ENCODE assay signal across 8 cellular contexts in genomic region chr1:201982923-201983805, GRCh38. TPM values are rescaled to one million over a fixed set of nuclear protein-coding genes. Genes with fewer than 3 reads are reported as not detected.
DNase-seq lines count a peak whose midpoint lies in the region; ATAC-seq and TF ChIP-seq lines count a peak whose summit lies in the region.

No MANE protein-coding gene starts in this region.

- no peaks in the 10 kb centered on the region for H3K9me3 Mint-ChIP-seq in activated naive CD8-positive, alpha-beta T cell treated with anti-CD3 and anti-CD28 coated beads for 36 hours

- H3K4me3 Mint-ChIP-seq in activated naive CD8-positive, alpha-beta T cell treated with anti-CD3 and anti-CD28 coated beads for 36 hours, result peak overlapping the region; percentile 93

- H3K4me2 ChIP-seq in parathyroid adenoma (ENCODE audit: low read length), result peak overlapping the region; percentile 85

- peak; percentile 93 for ATAC-seq in SK-N-SH treated with all-trans-retinoic acid at 6 μM for 48 hours
- ATAC-seq in Right ventricle myocardium superior (ENCODE audit: poor library complexity), result peak; percentile 86
- ATAC-seq in upper lobe of right lung, result peak; percentile 93

- H3K36me3 ChIP-seq in parathyroid adenoma (ENCODE audit: control insufficient read depth, insufficient read depth, low read length) (no peaks in the 10 kb centered on the region), upper lobe of right lung (no peaks in the 10 kb centered on the region)

- H3K4me3 ChIP-seq in parathyroid adenoma (ENCODE audit: low read depth, low read length) (peak overlapping the region; percentile 63), upper lobe of right lung (peak overlapping the region; percentile 89)

- H3K4me1 Mint-ChIP-seq in activated naive CD8-positive, alpha-beta T cell treated with anti-CD3 and anti-CD28 coated beads for 36 hours, result peaks cover 22% of the 10 kb centered on the region

- peak overlapping the region; percentile 73 for H2AFZ ChIP-seq in parathyroid adenoma

- H3K27ac ChIP-seq in parathyroid adenoma, result peak overlapping the region; percentile 62
- H3K27ac ChIP-seq in upper lobe of right lung, result peak overlapping the region; percentile 95

- no peaks in the 10 kb centered on the region for H3K79me2 ChIP-seq in parathyroid adenoma

- TF ChIP-seq CTCF in parathyroid adenoma (IDR thresholded peaks at IDR 0.05) (no peak), upper lobe of right lung (IDR thresholded peaks at IDR 0.05) (peak; percentile 19)

- no peaks in the 10 kb centered on the region for H3K9me3 ChIP-seq in parathyroid adenoma (ENCODE audit: control insufficient read depth, low read length)
- H3K9me3 ChIP-seq in upper lobe of right lung, result no peaks in the 10 kb centered on the region

- DNase-seq in GDM1 (lab: John Stamatoyannopoulos, UW), result peak; percentile 50
- peak; percentile 28 for DNase-seq in GOT3 (lab: John Stamatoyannopoulos, UW)
- peak; percentile 82 for DNase-seq in LHCN-M2 (ENCODE audit: low read depth)
- peak; percentile 69 for DNase-seq in activated naive CD8-positive, alpha-beta T cell treated with anti-CD3 and anti-CD28 coated beads for 36 hours
- DNase-seq in Right ventricle myocardium superior, result peak; percentile 86
- DNase-seq in upper lobe of right lung, result peak; percentile 89

- H3K36me3 Mint-ChIP-seq in activated naive CD8-positive, alpha-beta T cell treated with anti-CD3 and anti-CD28 coated beads for 36 hours, result peaks cover 2% of the 10 kb centered on the region

- H3K9ac ChIP-seq in parathyroid adenoma, result peak overlapping the region; percentile 19

- intact Hi-C loops in Right ventricle myocardium superior (cut with DNase I) (no loop called here), upper lobe of right lung (cut with DNase I) (no loop called here)

- peak overlapping the region; percentile 79 for H3K27ac Mint-ChIP-seq in activated naive CD8-positive, alpha-beta T cell treated with anti-CD3 and anti-CD28 coated beads for 36 hours

- H3K27me3 Mint-ChIP-seq in activated naive CD8-positive, alpha-beta T cell treated with anti-CD3 and anti-CD28 coated beads for 36 hours, result peaks cover 11% of the 10 kb centered on the region

- no peaks in the 10 kb centered on the region for H3K27me3 ChIP-seq in parathyroid adenoma (ENCODE audit: control insufficient read depth, insufficient read depth, low read length)
- H3K27me3 ChIP-seq in upper lobe of right lung, result no peaks in the 10 kb centered on the region

- H3K4me1 ChIP-seq in parathyroid adenoma, result no peaks in the 10 kb centered on the region
- peaks cover 13% of the 10 kb centered on the region for H3K4me1 ChIP-seq in upper lobe of right lung

TF ChIP-seq in SK-N-SH treated with all-trans-retinoic acid at 6 μM for 48 hours, 23 proteins besides CTCF, POLR2A, EP300 and RAD21:
- TF ChIP-seq TCF4 (CRISPR knock-in tag; IDR thresholded peaks at IDR 0.05; ENCODE audit: borderline replicate concordance), result no peak

RNA-seq across cellular contexts. Expression of gene RNPEP, which starts 0.7 kb away (rescaled TPM):
- total RNA-seq in LHCN-M2 (2014; rRNA removed) (70.2 and 73.3 TPM in 2 replicates), Right ventricle myocardium superior (15.4 TPM), upper lobe of right lung (61.7 TPM)
- polyA plus RNA-seq in LHCN-M2 (2012), result 58.7 TPM
- 10 to 100 TPM; 33.1 to 34.0 TPM for total RNA-seq in activated naive CD8-positive, alpha-beta T cell treated with anti-CD3 and anti-CD28 coated beads for 36 hours

RNA-seq across cellular contexts. Expression of gene ELF3, which starts 27.2 kb away (rescaled TPM):
- total RNA-seq in LHCN-M2 (2014; rRNA removed) (0.06 TPM in 1 of 2 replicates, not detected in the other), Right ventricle myocardium superior (0.65 TPM), upper lobe of right lung (62.9 TPM)
- polyA plus RNA-seq in LHCN-M2 (2012), result 0.17 TPM
- total RNA-seq in activated naive CD8-positive, alpha-beta T cell treated with anti-CD3 and anti-CD28 coated beads for 36 hours, result under 1 TPM in 1 of 2 experiments, not detected in 1; 0.30 TPM

RNA-seq across cellular contexts. Expression of gene TIMM17A, which starts 27.9 kb away (rescaled TPM):
- total RNA-seq in LHCN-M2 (2014; rRNA removed), result 62.8 and 63.1 TPM in 2 replicates
- 63.0 TPM for polyA plus RNA-seq in LHCN-M2 (2012)
- total RNA-seq in activated naive CD8-positive, alpha-beta T cell treated with anti-CD3 and anti-CD28 coated beads for 36 hours, result 100 to 1,000 TPM; 116 to 120 TPM
- 76.5 TPM for total RNA-seq in Right ventricle myocardium superior
- total RNA-seq in upper lobe of right lung, result 33.9 TPM

RNA-seq across cellular contexts. Expression of gene LMOD1, which starts 36.8 kb away (rescaled TPM):
- total RNA-seq in LHCN-M2 (2014; rRNA removed) (0.13 and 0.29 TPM in 2 replicates), Right ventricle myocardium superior (9.6 TPM), upper lobe of right lung (38.3 TPM)
- 4.2 TPM for polyA plus RNA-seq in LHCN-M2 (2012)
- not detected for total RNA-seq in activated naive CD8-positive, alpha-beta T cell treated with anti-CD3 and anti-CD28 coated beads for 36 hours

Comparison
In these comparisons a context has a peak if more than half of its experiments do, and no peak if none do; other contexts are left out.
1. Peak in every context shown above with its lines: DNase-seq, ATAC-seq, H3K4me3 ChIP-seq and H3K27ac ChIP-seq.
2. DNase-seq: peak in every context shown above with its lines; median percentile 89 in upper lobe of right lung; 86 in Right ventricle myocardium superior; 82 in LHCN-M2; 69 in activated naive CD8-positive, alpha-beta T cell treated with anti-CD3 and anti-CD28 coated beads for 36 hours; 50 in GDM1; 28 in GOT3.
3. RNA of gene ELF3, which starts 27.2 kb away (total RNA-seq): 62.9 TPM in upper lobe of right lung (single experiment); 0.65 TPM in Right ventricle myocardium superior (single experiment), 0.30 TPM in activated naive CD8-positive, alpha-beta T cell treated with anti-CD3 and anti-CD28 coated beads for 36 hours and 0.06 TPM in LHCN-M2; every median in the first group is over 10 times any median in the second.